Comparison of ENCODE assay signal across 9 cellular contexts in genomic region chr16:66548868-66549267, GRCh38. TPM values are rescaled to one million over a fixed set of nuclear protein-coding genes. Genes with fewer than 3 reads are reported as not detected.
DNase-seq lines count a peak whose midpoint lies in the region; TF ChIP-seq lines count a peak whose summit lies in the region.
"Had no signal": no experiment of that assay in that cellular context is flagged by ENCODE, and none has a peak within 500 bp of the region (broad histone marks: within the 10 kb centered on the region; RNA-seq: fewer than 3 reads in every experiment).

No MANE protein-coding gene starts in this region.

- H3K27ac ChIP-seq in effector memory CD4-positive, alpha-beta T cell (ENCODE audit: insufficient read depth, low read length, poor library complexity, severe bottlenecking) = peak overlapping the region; percentile 85

- peaks cover 8% of the 10 kb centered on the region for H3K36me3 Mint-ChIP-seq in neural crest cell (ENCODE audit: low read depth)

- no peak for TF ChIP-seq CTCF in AG10803 (conservative IDR thresholded peaks at IDR 0.05; ENCODE audit: low read length)
- no peak for TF ChIP-seq CTCF in neural crest cell (conservative IDR thresholded peaks at IDR 0.05)
- TF ChIP-seq CTCF in GM13977 (IDR thresholded peaks at IDR 0.05; ENCODE audit: extremely low read depth, insufficient read depth, missing control alignments) = no peak

- H3K36me3 ChIP-seq in NT2/D1 (ENCODE audit: insufficient read depth, insufficient read length, low read length) = no peaks in the 10 kb centered on the region
- H3K36me3 ChIP-seq in effector memory CD4-positive, alpha-beta T cell (ENCODE audit: control insufficient read depth, insufficient read depth, low read length) = no peaks in the 10 kb centered on the region

- H3K4me3 ChIP-seq in AG10803 (ENCODE audit: low read length) (peak overlapping the region; percentile 67), NT2/D1 (ENCODE audit: insufficient read length, low read depth) (peak overlapping the region; percentile 74)
- peak overlapping the region; percentile 60 for H3K4me3 ChIP-seq in effector memory CD4-positive, alpha-beta T cell (ENCODE audit: insufficient read depth, low read depth, low read length, poor library complexity, severe bottlenecking)

- H3K4me1 Mint-ChIP-seq in neural crest cell = peaks cover 55% of the 10 kb centered on the region

- no peaks in the 10 kb centered on the region for H3K4me1 ChIP-seq in NT2/D1 (ENCODE audit: insufficient read depth, insufficient read length)
- H3K4me1 ChIP-seq in effector memory CD4-positive, alpha-beta T cell (ENCODE audit: control insufficient read depth, insufficient read depth, low read length, poor library complexity, severe bottlenecking) = peaks cover 38% of the 10 kb centered on the region

- DNase-seq in AG10803 (ENCODE audit: low read depth) (no peak), NT2/D1 (ENCODE audit: low read depth, low spot score) (no peak), neural crest cell (ENCODE audit: low read depth, low spot score) (no peak), GM13977 (ENCODE audit: low spot score) (no peak), activated gamma-delta T cell (lab: John Stamatoyannopoulos, UW) (no peak), COR-L47 (lab: John Stamatoyannopoulos, UW) (no peak), hippocampal formation (lab: John Stamatoyannopoulos, UW) (no peak)
- DNase-seq in effector memory CD4-positive, alpha-beta T cell = no peak

- no peaks in the 10 kb centered on the region for H3K27me3 Mint-ChIP-seq in neural crest cell (ENCODE audit: low read depth)

- no peak overlapping the region for H3K27ac Mint-ChIP-seq in neural crest cell (ENCODE audit: unreplicated experiment)

- in situ Hi-C loops in GM13977 (cut with MboI; ENCODE audit: low pct_unique_long_range_greater_than_20kb, low sequenced_read_pairs, unreplicated experiment) = no loop called here

- H3K9me3 ChIP-seq in NT2/D1 (ENCODE audit: insufficient read depth, low read length) = peaks cover 5% of the 10 kb centered on the region; the same call in 1 of the 2 replicates
- H3K9me3 ChIP-seq in effector memory CD4-positive, alpha-beta T cell (ENCODE audit: control insufficient read depth, low read length) = no peaks in the 10 kb centered on the region

- peak overlapping the region; percentile 79 for H3K4me3 Mint-ChIP-seq in neural crest cell

- peaks cover 3% of the 10 kb centered on the region for H3K9me3 Mint-ChIP-seq in neural crest cell

- peak overlapping the region; percentile 95 for H3K9ac ChIP-seq in NT2/D1 (ENCODE audit: insufficient read length, low read depth)

- H3K27me3 ChIP-seq in NT2/D1 (ENCODE audit: insufficient read depth, insufficient read length) = peaks cover 4% of the 10 kb centered on the region
- no peaks in the 10 kb centered on the region for H3K27me3 ChIP-seq in effector memory CD4-positive, alpha-beta T cell (replicated peaks; ENCODE audit: control insufficient read depth, insufficient read depth, low read length, poor library complexity, severe bottlenecking)

RNA-seq across cellular contexts. Expression of gene TK2, which starts 1.1 kb away (rescaled TPM):
- 12.6 and 16.3 TPM in 2 replicates for total RNA-seq in neural crest cell

RNA-seq across cellular contexts. Expression of gene CKLF, which starts 3.5 kb away (rescaled TPM):
- total RNA-seq in neural crest cell = 48.8 and 51.2 TPM in 2 replicates

RNA-seq across cellular contexts. Expression of gene CMTM1, which starts 17.4 kb away (rescaled TPM):
- total RNA-seq in neural crest cell = 17.1 and 18.4 TPM in 2 replicates

RNA-seq across cellular contexts. Expression of gene CMTM2, which starts 30.4 kb away (rescaled TPM):
- 0.54 and 0.75 TPM in 2 replicates for total RNA-seq in neural crest cell
- total RNA-seq: HT1080 had no signal

RNA-seq across cellular contexts. Expression of gene CMTM3, which starts 55.6 kb away (rescaled TPM):
- total RNA-seq in neural crest cell = 89.2 and 91.6 TPM in 2 replicates
